In genomic region chr5:20307391-20307790, GRCh38 we compare ENCODE assay signal across 20 cellular contexts.
A peak's percentile ranks its signal among the peaks of the same experiment; 100 is the strongest.
DNase-seq lines count a peak whose midpoint lies in the region; ATAC-seq, FAIRE-seq and TF ChIP-seq lines count a peak whose summit lies in the region.
"Had no signal": no experiment of that assay in that cellular context is flagged by ENCODE, and none has a peak within 500 bp of the region (broad histone marks: within the 10 kb centered on the region; RNA-seq: fewer than 3 reads in every experiment).

No MANE protein-coding gene starts in this region.

- DNase-seq in G401 (ENCODE audit: low spot score) = peak; percentile 72
- peak; percentile 62 for DNase-seq in cerebellar cortex (ENCODE audit: low spot score)
- no peak for DNase-seq in endothelial cell of umbilical vein (ENCODE audit: low read depth, low spot score)
- no peak for DNase-seq in NCI-H1930 (lab: John Stamatoyannopoulos, UW)
- DNase-seq: AML-193; Caco-2; Calu3; CD4-positive, alpha-beta T cell; CD8-positive, alpha-beta T cell; DMS79 treated with DMSO at 0.1 percent for 48 hours; GDM1 had no signal

- H3K4me2 ChIP-seq in endothelial cell of umbilical vein (ENCODE audit: insufficient read depth, low read length) = no peak overlapping the region
- H3K4me2 ChIP-seq: A549; BLaER1 treated with 17β-estradiol and CSF1 and Interleukin-3, amounts not matched to agents 10 nM and 100 nM had no signal

- no peak for ATAC-seq in HG02970 (IDR thresholded peaks at IDR 0.05; ENCODE audit: low FRiP score, unreplicated experiment)
- ATAC-seq: A549; CD8-positive, alpha-beta T cell; GM12878 had no signal

- H3K4me3 ChIP-seq in endothelial cell of umbilical vein (replicated peaks in 1 of 3; ENCODE audit: insufficient read depth in 1 of 3, low read depth in 1 of 3, low read length in 3 of 3) = no peak overlapping the region
- H3K4me3 ChIP-seq: A549; BLaER1 treated with 17β-estradiol and CSF1 and Interleukin-3, amounts not matched to agents 10 nM and 100 nM; GM12878 had no signal

- H3K4me1 ChIP-seq in endothelial cell of umbilical vein (ENCODE audit: control insufficient read depth, extremely low read depth, insufficient read depth, low read length) = no peaks in the 10 kb centered on the region
- H3K4me1 ChIP-seq: A549; BLaER1 treated with 17β-estradiol and CSF1 and Interleukin-3, amounts not matched to agents 10 nM and 100 nM; Caco-2 had no signal

- CTCF ChIA-PET in endothelial cell of umbilical vein (lab: Charles Lee) = no interaction called here

- BruUV-seq in endothelial cell of umbilical vein (replicated peaks; lab: Mats Ljungman, UMichigan) = no TSS peak

- dilution Hi-C loops in endothelial cell of umbilical vein (cut with MboI; ENCODE audit: extremely low pct_ligation_motif_present, low sequenced_read_pairs) = no loop called here

- no peak for TF ChIP-seq CTCF in endothelial cell of umbilical vein (IDR thresholded peaks at IDR 0.05; ENCODE audit: extremely low read depth in 1 of 2, insufficient read depth in 1 of 2, low read depth in 1 of 2, low read length in 2 of 2)

- H4K20me1 ChIP-seq in endothelial cell of umbilical vein (replicated peaks; ENCODE audit: control insufficient read depth, extremely low read depth, insufficient read depth, low read length) = no peaks in the 10 kb centered on the region
- H4K20me1 ChIP-seq: BLaER1 treated with 17β-estradiol and CSF1 and Interleukin-3, amounts not matched to agents 10 nM and 100 nM had no signal

- no peaks in the 10 kb centered on the region for H3K79me2 ChIP-seq in endothelial cell of umbilical vein (ENCODE audit: control insufficient read depth, insufficient read depth, low read length)

- H3K27ac ChIP-seq in endothelial cell of umbilical vein (ENCODE audit: insufficient read depth, low read depth, low read length) = no peak overlapping the region
- H3K27ac ChIP-seq: 22Rv1; A549; BLaER1 treated with 17β-estradiol and CSF1 and Interleukin-3, amounts not matched to agents 10 nM and 100 nM; C4-2B had no signal

- no peaks in the 10 kb centered on the region for H3K27me3 ChIP-seq in endothelial cell of umbilical vein (ENCODE audit: control insufficient read depth in 2 of 2, insufficient read depth in 2 of 2, low read length in 2 of 2)
- H3K27me3 ChIP-seq: BLaER1 treated with 17β-estradiol and CSF1 and Interleukin-3, amounts not matched to agents 10 nM and 100 nM had no signal

- no peaks in the 10 kb centered on the region for H3K9me3 ChIP-seq in endothelial cell of umbilical vein (replicated peaks; ENCODE audit: control insufficient read depth, insufficient read depth, low read length)
- H3K9me3 ChIP-seq: A549, Caco-2 had no signal

- no peak for TF ChIP-seq POLR2A in endothelial cell of umbilical vein (IDR thresholded peaks at IDR 0.05; ENCODE audit: low read depth, low read length)

- no peaks in the 10 kb centered on the region for H3K9me1 ChIP-seq in endothelial cell of umbilical vein (replicated peaks; ENCODE audit: control insufficient read depth, extremely low read depth, insufficient read depth, low read length)

- peak; percentile 28 for FAIRE-seq in endothelial cell of umbilical vein (lab: Jason Lieb, UNC)
- FAIRE-seq: A549, D721Med, GM12878, GM12892, GM18507 had no signal

- intact Hi-C loops in endothelial cell of umbilical vein (cut with micrococcal nuclease) = no loop called here

- in situ Hi-C loops in G401 (cut with HindIII; ENCODE audit: low sequenced_read_pairs) = no loop called here

- no peaks in the 10 kb centered on the region for H3K36me3 ChIP-seq in endothelial cell of umbilical vein (ENCODE audit: control insufficient read depth in 2 of 2, extremely low read depth in 1 of 2, insufficient read depth in 2 of 2, low read length in 2 of 2)
- H3K36me3 ChIP-seq: BLaER1 treated with 17β-estradiol and CSF1 and Interleukin-3, amounts not matched to agents 10 nM and 100 nM had no signal

- no peak overlapping the region for H3K9ac ChIP-seq in endothelial cell of umbilical vein (replicated peaks; ENCODE audit: extremely low read depth, insufficient read depth, low read length)
- H3K9ac ChIP-seq: BLaER1 treated with 17β-estradiol and CSF1 and Interleukin-3, amounts not matched to agents 10 nM and 100 nM had no signal

- H2AFZ ChIP-seq in endothelial cell of umbilical vein (ENCODE audit: low read depth, low read length) = no peak overlapping the region

- POLR2A ChIA-PET in endothelial cell of umbilical vein (lab: Charles Lee) = no interaction called here

TF ChIP-seq in endothelial cell of umbilical vein, 7 proteins besides CTCF, POLR2A, EP300 and RAD21:
- TF ChIP-seq EZH2 (IDR thresholded peaks at IDR 0.05; ENCODE audit: borderline replicate concordance, low read depth, low read length, severe bottlenecking) (no peak), POLR2AphosphoS5 (IDR thresholded peaks at IDR 0.05; ENCODE audit: insufficient read depth, low read depth, low read length) (no peak), JUN (IDR thresholded peaks at IDR 0.05; ENCODE audit: borderline replicate concordance, insufficient read depth, insufficient read length, low read depth) (no peak), MAX (IDR thresholded peaks at IDR 0.05; ENCODE audit: insufficient read depth, insufficient read length) (no peak)

Comparison
In these comparisons a context has a peak if more than half of its experiments do, and no peak if none do; other contexts are left out.
1. DNase-seq: peak in G401 (single experiment) and cerebellar cortex (single experiment); none in endothelial cell of umbilical vein (single experiment) and NCI-H1930 (0 of 2).